9 cellular contexts compared by ENCODE assay signal in genomic region chr1:232951605-232952004, GRCh38. TPM values are rescaled to one million over a fixed set of nuclear protein-coding genes. Genes with fewer than 3 reads are reported as not detected.
A peak's percentile ranks its signal among the peaks of the same experiment; 100 is the strongest.
DNase-seq lines count a peak whose midpoint lies in the region; ATAC-seq and TF ChIP-seq lines count a peak whose summit lies in the region.
"Had no signal": no experiment of that assay in that cellular context is flagged by ENCODE, and none has a peak within 500 bp of the region (broad histone marks: within the 10 kb centered on the region; RNA-seq: fewer than 3 reads in every experiment).

No MANE protein-coding gene starts in this region.

- H3K27me3 ChIP-seq in heart left ventricle (peaks cover 0 to 5% (median 0%) of the 10 kb centered on the region in 9 donors), adipocyte (replicated peaks; ENCODE audit: control insufficient read depth, insufficient read depth, low read length) (no peaks in the 10 kb centered on the region), right lobe of liver (no peaks in the 10 kb centered on the region), upper lobe of right lung (no peaks in the 10 kb centered on the region)

- no peak for TF ChIP-seq CTCF in heart left ventricle (IDR thresholded peaks at IDR 0.05)
- TF ChIP-seq CTCF in right lobe of liver (IDR thresholded peaks at IDR 0.05), result no peak
- TF ChIP-seq CTCF in upper lobe of right lung (IDR thresholded peaks at IDR 0.05), result no peak

- H3K27ac ChIP-seq in heart left ventricle (peak overlapping the region in 1 of 12 donors; percentile 94), right lobe of liver (no peak overlapping the region), upper lobe of right lung (no peak overlapping the region)

- TF ChIP-seq POLR2A in heart left ventricle (IDR thresholded peaks at IDR 0.05), result no peak
- no peak for TF ChIP-seq POLR2A in right lobe of liver (IDR thresholded peaks at IDR 0.05)

- no peaks in the 10 kb centered on the region for H3K9me3 ChIP-seq in heart left ventricle
- H3K9me3 ChIP-seq in adipocyte (ENCODE audit: control insufficient read depth, low read length), result no peaks in the 10 kb centered on the region
- H3K9me3 ChIP-seq in right lobe of liver, result no peaks in the 10 kb centered on the region
- H3K9me3 ChIP-seq in upper lobe of right lung, result no peaks in the 10 kb centered on the region

- WGBS in heart left ventricle, 4 donors, result 45 to 66% (median 56%) methylated on average over 1 of the region's 1 CpG
- WGBS in right lobe of liver (ENCODE audit: insufficient coverage, low coverage, low lambda C conversion rate, missing lambda C conversion rate), result 17% methylated on average over 1 of the region's 1 CpG

- ATAC-seq in heart left ventricle (no peak), Right ventricle myocardium superior (ENCODE audit: poor library complexity) (no peak), right lobe of liver (no peak), upper lobe of right lung (no peak), GM19455 (IDR thresholded peaks at IDR 0.05; ENCODE audit: unreplicated experiment) (no peak), GM18873 (IDR thresholded peaks at IDR 0.05; ENCODE audit: low FRiP score, unreplicated experiment) (no peak)

- DNase-seq in heart left ventricle, result no peak
- no peak for DNase-seq in Right ventricle myocardium superior
- peak; percentile 10 for DNase-seq in adipocyte (ENCODE audit: low read depth)
- no peak for DNase-seq in right lobe of liver
- DNase-seq in upper lobe of right lung, result no peak
- no peak for DNase-seq in AG20443 (ENCODE audit: low spot score)
- DNase-seq: NCI-H2081 treated with DMSO at 0.1 percent for 48 hours had no signal

- H3K9ac ChIP-seq in adipocyte (ENCODE audit: low read length), result peak overlapping the region; percentile 85

- peaks cover 0 to 32% (median 21%) of the 10 kb centered on the region in 12 donors for H3K4me1 ChIP-seq in heart left ventricle
- H3K4me1 ChIP-seq in adipocyte (ENCODE audit: control insufficient read depth, insufficient read depth, low read length), result peaks cover 23% of the 10 kb centered on the region
- H3K4me1 ChIP-seq in right lobe of liver, result peaks cover 0 to 4% (median 2%) of the 10 kb centered on the region in 4 donors
- H3K4me1 ChIP-seq in upper lobe of right lung, result peaks cover 15% of the 10 kb centered on the region

- H3K4me3 ChIP-seq in heart left ventricle (peak overlapping the region in 9 of 12 donors; percentile 65 to 100 (median 93)), adipocyte (ENCODE audit: low read length) (peak overlapping the region; percentile 83), right lobe of liver (peak overlapping the region in 2 of 3 donors; percentile 82 to 84), upper lobe of right lung (peak overlapping the region; percentile 87)

- H3K36me3 ChIP-seq in heart left ventricle (peaks cover 0 to 11% (median 6%) of the 10 kb centered on the region in 9 donors), adipocyte (ENCODE audit: control insufficient read depth, insufficient read depth, low read length, severe bottlenecking) (no peaks in the 10 kb centered on the region), right lobe of liver (peaks cover 0 to 5% (median 0%) of the 10 kb centered on the region in 4 donors), upper lobe of right lung (peaks cover 4% of the 10 kb centered on the region)

- intact Hi-C loops in heart left ventricle (cut with DNase I) (loop anchor here in 7 of 10 donors (2.0 to 10.0 kb wide), 7 partner anchors 144 to 321 kb away; partner anchors contain the start of genes MAP10 (in 4 of the 7) and SIPA1L2 (in 3 of the 7)), Right ventricle myocardium superior (cut with DNase I) (no loop called here), right lobe of liver (cut with DNase I) (no loop called here), upper lobe of right lung (cut with DNase I) (no loop called here)

RNA-seq across cellular contexts. Expression of gene NTPCR, which starts 1.2 kb away (rescaled TPM):
- 10 to 100 TPM; 29.6 to 62.9 (median 57.7) TPM for total RNA-seq in heart left ventricle
- 10 to 100 TPM; 70.3 to 81.8 TPM for polyA plus RNA-seq in heart left ventricle
- 56.9 TPM for total RNA-seq in Right ventricle myocardium superior
- 10 to 100 TPM; 15.9 to 28.2 (median 19.7) TPM for total RNA-seq in right lobe of liver
- total RNA-seq in upper lobe of right lung, result 28.7 TPM

Comparison
In these comparisons a context has a peak if more than half of its experiments do, and no peak if none do; other contexts are left out.
1. intact Hi-C loops: an anchor here in heart left ventricle (2.0 to 10.0 kb wide); none called in Right ventricle myocardium superior, right lobe of liver and upper lobe of right lung.